In the genomic region with DNA sequence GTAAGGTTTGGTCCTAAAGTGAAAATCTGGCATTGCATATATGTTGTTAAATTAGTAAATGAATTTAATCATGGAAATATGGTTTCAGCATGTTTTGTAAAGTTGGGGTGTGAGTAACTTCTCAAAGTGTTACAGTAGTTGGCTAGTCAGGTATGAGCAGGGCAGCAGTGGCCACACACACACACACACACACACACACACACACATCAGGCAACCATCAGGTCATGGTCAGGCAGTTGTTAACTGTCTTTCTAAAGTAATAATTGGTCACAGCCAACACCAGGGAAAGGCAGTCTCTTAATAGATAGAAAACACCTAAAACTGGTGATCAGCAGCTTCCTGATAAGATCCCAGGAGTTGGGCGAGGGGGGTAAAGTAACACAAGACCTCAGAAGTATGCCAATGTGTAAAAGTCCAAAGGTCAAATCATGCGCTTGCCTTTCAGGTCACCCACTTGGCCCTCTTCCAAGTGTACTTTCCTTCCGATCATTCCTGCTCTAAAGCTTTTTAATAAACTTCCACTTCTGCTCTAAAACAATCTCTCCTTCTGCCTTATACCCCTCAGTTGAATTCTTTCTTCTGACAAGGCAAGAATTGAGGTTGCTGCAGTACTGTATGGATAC, we compare ENCODE assay signal across 1 cellular context.
TF ChIP-seq lines count a peak whose summit lies in the region.

No MANE protein-coding gene starts in this region.

TF ChIP-seq in K562, 482 proteins besides CTCF, POLR2A, EP300 and RAD21 (continued from another document):
- TF ChIP-seq, protein P1, sequence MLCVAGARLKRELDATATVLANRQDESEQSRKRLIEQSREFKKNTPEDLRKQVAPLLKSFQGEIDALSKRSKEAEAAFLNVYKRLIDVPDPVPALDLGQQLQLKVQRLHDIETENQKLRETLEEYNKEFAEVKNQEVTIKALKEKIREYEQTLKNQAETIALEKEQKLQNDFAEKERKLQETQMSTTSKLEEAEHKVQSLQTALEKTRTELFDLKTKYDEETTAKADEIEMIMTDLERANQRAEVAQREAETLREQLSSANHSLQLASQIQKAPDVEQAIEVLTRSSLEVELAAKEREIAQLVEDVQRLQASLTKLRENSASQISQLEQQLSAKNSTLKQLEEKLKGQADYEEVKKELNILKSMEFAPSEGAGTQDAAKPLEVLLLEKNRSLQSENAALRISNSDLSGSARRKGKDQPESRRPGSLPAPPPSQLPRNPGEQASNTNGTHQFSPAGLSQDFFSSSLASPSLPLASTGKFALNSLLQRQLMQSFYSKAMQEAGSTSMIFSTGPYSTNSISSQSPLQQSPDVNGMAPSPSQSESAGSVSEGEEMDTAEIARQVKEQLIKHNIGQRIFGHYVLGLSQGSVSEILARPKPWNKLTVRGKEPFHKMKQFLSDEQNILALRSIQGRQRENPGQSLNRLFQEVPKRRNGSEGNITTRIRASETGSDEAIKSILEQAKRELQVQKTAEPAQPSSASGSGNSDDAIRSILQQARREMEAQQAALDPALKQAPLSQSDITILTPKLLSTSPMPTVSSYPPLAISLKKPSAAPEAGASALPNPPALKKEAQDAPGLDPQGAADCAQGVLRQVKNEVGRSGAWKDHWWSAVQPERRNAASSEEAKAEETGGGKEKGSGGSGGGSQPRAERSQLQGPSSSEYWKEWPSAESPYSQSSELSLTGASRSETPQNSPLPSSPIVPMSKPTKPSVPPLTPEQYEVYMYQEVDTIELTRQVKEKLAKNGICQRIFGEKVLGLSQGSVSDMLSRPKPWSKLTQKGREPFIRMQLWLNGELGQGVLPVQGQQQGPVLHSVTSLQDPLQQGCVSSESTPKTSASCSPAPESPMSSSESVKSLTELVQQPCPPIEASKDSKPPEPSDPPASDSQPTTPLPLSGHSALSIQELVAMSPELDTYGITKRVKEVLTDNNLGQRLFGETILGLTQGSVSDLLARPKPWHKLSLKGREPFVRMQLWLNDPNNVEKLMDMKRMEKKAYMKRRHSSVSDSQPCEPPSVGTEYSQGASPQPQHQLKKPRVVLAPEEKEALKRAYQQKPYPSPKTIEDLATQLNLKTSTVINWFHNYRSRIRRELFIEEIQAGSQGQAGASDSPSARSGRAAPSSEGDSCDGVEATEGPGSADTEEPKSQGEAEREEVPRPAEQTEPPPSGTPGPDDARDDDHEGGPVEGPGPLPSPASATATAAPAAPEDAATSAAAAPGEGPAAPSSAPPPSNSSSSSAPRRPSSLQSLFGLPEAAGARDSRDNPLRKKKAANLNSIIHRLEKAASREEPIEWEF (CRISPR knock-in tag; IDR thresholded peaks at IDR 0.05) = no peak
- TF ChIP-seq DDX20 (tag; IDR thresholded peaks at IDR 0.05; ENCODE audit: low read depth) (no peak), ZNF24 (IDR thresholded peaks at IDR 0.05) (no peak), RBM14 (IDR thresholded peaks at IDR 0.05; ENCODE audit: borderline replicate concordance, insufficient read depth, low read depth, low read length) (no peak), L3MBTL2 (IDR thresholded peaks at IDR 0.05) (no peak), ZNF3 (CRISPR knock-in tag; IDR thresholded peaks at IDR 0.05) (no peak), NR2C2 (CRISPR knock-in tag; IDR thresholded peaks at IDR 0.05) (no peak), NR2C2 (tag; IDR thresholded peaks at IDR 0.05) (peak; percentile 65), CREB1 (IDR thresholded peaks at IDR 0.05) (no peak), CREB1 (CRISPR knock-in tag; IDR thresholded peaks at IDR 0.05) (no peak), PHF20 (IDR thresholded peaks at IDR 0.05; ENCODE audit: partially characterized antibody) (no peak)
- TF ChIP-seq, protein P2, sequence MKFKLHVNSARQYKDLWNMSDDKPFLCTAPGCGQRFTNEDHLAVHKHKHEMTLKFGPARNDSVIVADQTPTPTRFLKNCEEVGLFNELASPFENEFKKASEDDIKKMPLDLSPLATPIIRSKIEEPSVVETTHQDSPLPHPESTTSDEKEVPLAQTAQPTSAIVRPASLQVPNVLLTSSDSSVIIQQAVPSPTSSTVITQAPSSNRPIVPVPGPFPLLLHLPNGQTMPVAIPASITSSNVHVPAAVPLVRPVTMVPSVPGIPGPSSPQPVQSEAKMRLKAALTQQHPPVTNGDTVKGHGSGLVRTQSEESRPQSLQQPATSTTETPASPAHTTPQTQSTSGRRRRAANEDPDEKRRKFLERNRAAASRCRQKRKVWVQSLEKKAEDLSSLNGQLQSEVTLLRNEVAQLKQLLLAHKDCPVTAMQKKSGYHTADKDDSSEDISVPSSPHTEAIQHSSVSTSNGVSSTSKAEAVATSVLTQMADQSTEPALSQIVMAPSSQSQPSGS (CRISPR knock-in tag; IDR thresholded peaks at IDR 0.05) = no peak
- TF ChIP-seq, protein P3, sequence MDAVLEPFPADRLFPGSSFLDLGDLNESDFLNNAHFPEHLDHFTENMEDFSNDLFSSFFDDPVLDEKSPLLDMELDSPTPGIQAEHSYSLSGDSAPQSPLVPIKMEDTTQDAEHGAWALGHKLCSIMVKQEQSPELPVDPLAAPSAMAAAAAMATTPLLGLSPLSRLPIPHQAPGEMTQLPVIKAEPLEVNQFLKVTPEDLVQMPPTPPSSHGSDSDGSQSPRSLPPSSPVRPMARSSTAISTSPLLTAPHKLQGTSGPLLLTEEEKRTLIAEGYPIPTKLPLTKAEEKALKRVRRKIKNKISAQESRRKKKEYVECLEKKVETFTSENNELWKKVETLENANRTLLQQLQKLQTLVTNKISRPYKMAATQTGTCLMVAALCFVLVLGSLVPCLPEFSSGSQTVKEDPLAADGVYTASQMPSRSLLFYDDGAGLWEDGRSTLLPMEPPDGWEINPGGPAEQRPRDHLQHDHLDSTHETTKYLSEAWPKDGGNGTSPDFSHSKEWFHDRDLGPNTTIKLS (IDR thresholded peaks at IDR 0.05; ENCODE audit: borderline replicate concordance, low read depth) = no peak
- TF ChIP-seq, protein P4, sequence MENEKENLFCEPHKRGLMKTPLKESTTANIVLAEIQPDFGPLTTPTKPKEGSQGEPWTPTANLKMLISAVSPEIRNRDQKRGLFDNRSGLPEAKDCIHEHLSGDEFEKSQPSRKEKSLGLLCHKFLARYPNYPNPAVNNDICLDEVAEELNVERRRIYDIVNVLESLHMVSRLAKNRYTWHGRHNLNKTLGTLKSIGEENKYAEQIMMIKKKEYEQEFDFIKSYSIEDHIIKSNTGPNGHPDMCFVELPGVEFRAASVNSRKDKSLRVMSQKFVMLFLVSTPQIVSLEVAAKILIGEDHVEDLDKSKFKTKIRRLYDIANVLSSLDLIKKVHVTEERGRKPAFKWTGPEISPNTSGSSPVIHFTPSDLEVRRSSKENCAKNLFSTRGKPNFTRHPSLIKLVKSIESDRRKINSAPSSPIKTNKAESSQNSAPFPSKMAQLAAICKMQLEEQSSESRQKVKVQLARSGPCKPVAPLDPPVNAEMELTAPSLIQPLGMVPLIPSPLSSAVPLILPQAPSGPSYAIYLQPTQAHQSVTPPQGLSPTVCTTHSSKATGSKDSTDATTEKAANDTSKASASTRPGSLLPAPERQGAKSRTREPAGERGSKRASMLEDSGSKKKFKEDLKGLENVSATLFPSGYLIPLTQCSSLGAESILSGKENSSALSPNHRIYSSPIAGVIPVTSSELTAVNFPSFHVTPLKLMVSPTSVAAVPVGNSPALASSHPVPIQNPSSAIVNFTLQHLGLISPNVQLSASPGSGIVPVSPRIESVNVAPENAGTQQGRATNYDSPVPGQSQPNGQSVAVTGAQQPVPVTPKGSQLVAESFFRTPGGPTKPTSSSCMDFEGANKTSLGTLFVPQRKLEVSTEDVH (IDR thresholded peaks at IDR 0.05; ENCODE audit: low read depth, partially characterized antibody) = no peak
- TF ChIP-seq, protein P5, sequence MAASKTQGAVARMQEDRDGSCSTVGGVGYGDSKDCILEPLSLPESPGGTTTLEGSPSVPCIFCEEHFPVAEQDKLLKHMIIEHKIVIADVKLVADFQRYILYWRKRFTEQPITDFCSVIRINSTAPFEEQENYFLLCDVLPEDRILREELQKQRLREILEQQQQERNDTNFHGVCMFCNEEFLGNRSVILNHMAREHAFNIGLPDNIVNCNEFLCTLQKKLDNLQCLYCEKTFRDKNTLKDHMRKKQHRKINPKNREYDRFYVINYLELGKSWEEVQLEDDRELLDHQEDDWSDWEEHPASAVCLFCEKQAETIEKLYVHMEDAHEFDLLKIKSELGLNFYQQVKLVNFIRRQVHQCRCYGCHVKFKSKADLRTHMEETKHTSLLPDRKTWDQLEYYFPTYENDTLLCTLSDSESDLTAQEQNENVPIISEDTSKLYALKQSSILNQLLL (CRISPR knock-in tag; IDR thresholded peaks at IDR 0.05; ENCODE audit: borderline replicate concordance) = no peak
- TF ChIP-seq, protein P6, sequence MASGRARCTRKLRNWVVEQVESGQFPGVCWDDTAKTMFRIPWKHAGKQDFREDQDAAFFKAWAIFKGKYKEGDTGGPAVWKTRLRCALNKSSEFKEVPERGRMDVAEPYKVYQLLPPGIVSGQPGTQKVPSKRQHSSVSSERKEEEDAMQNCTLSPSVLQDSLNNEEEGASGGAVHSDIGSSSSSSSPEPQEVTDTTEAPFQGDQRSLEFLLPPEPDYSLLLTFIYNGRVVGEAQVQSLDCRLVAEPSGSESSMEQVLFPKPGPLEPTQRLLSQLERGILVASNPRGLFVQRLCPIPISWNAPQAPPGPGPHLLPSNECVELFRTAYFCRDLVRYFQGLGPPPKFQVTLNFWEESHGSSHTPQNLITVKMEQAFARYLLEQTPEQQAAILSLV (tag; IDR thresholded peaks at IDR 0.05) = no peak
TF ChIP-seq in K562: peak in this region for 9.
